ENCODE assay signal across 22 cellular contexts in the genomic region with DNA sequence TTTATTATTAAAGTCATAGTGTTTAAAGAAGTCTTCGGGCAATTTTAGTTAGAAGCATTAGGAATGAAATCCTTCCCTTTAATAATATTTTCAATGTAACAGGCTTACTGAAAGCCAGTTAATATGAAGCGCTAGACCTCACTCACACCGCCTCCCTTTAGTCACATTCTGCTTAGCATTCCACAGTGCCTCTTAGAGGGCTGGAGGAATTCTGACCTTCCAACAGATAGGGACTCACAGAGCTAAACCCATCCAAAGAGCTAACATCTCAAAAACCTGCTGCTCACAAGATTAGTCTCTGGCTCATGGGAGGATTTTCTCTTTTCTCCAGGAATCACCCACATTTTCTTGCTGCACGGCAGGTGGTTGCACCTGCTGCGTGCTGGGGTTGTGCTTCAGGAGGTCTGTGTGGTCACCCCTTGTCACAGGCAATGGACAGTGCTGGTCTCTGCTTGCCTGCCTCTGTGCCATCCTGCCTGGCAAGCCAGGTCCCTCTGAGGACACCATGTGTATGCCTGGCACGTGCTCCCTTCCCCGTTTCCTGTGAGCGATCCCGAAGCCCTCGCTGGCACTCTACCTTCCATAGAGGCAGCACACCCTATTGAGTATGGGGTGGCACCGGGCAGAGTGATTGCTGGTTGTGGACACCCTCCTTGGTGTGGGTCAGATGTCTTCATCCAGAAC.
"Had no signal": no experiment of that assay in that cellular context is flagged by ENCODE, and none has a peak within 500 bp of the region (broad histone marks: within the 10 kb centered on the region; RNA-seq: fewer than 3 reads in every experiment).

No MANE protein-coding gene starts in this region.

- H3K36me3 ChIP-seq: brain microvascular endothelial cell, neutrophil had no signal

- DNase-seq: activated B cell treated with CpG ODN at 0.5 μM for 24 hours; activated CD4-positive, alpha-beta T cell treated with anti-CD3 and anti-CD28 coated beads, Interleukin-2, amount 10 ng/mL, durations not matched to agents 24 days and 14 days; activated CD8-positive, alpha-beta T cell treated with anti-CD3 and anti-CD28 coated beads, Interleukin-2, amount 10 ng/mL, durations not matched to agents 7 days and 5 days; activated naive CD4-positive, alpha-beta T cell treated with anti-CD3 and anti-CD28 coated beads for 36 hours; activated naive CD8-positive, alpha-beta T cell treated with anti-CD3 and anti-CD28 coated beads, Interleukin-2, amount 50 U/mL, for 24 hours; activated T-cell treated with anti-CD3 and anti-CD28 coated beads, Interleukin-2, amount 50 U/mL, for 24 hours; aorta; brain microvascular endothelial cell; central memory CD4-positive, alpha-beta T cell; foreskin melanocyte; glutamatergic neuron; hippocampal formation; islet precursor cell; stimulated activated CD4-positive, alpha-beta T cell treated with anti-CD3 and anti-CD28 coated beads, Interleukin-1b, Interleukin-23, amount 100 ng/mL, for 48 hours; stimulated activated CD8-positive, alpha-beta memory T cell treated with anti-CD3 and anti-CD28 coated beads, Interleukin-4, amount 100 ng/mL, for 48 hours; stimulated activated naive CD4-positive, alpha-beta T cell treated with Interleukin-2 at 50 U/mL for 16 hours had no signal

- H3K27ac Mint-ChIP-seq: activated B cell treated with CpG ODN at 0.5 μM for 24 hours; activated CD4-positive, alpha-beta T cell treated with anti-CD3 and anti-CD28 coated beads, Interleukin-2, amount 10 ng/mL, durations not matched to agents 24 days and 14 days; activated CD8-positive, alpha-beta T cell treated with anti-CD3 and anti-CD28 coated beads, Interleukin-2, amount 10 ng/mL, durations not matched to agents 7 days and 5 days; activated naive CD4-positive, alpha-beta T cell treated with anti-CD3 and anti-CD28 coated beads for 36 hours; activated naive CD8-positive, alpha-beta T cell treated with anti-CD3 and anti-CD28 coated beads, Interleukin-2, amount 50 U/mL, for 24 hours; activated T-cell treated with anti-CD3 and anti-CD28 coated beads, Interleukin-2, amount 50 U/mL, for 24 hours; activated T-helper 2 cell treated with anti-CD3 and anti-CD28 coated beads, Interferon-gamma antibody, Interleukin-2, Interleukin-4, amounts not matched to agents 10 μg/mL and 5 μg/mL and 100 μg/mL, durations not matched to agents 14 hours and 24 hours and 36 hours; T-helper 2 cell treated with Interferon-gamma antibody and Interleukin-4, amounts not matched to agents 5 μg/mL and 100 μg/mL, for 36 hours; type B pancreatic cell had no signal

- H3K4me1 Mint-ChIP-seq: activated B cell treated with CpG ODN at 0.5 μM for 24 hours had no signal

- H3K36me3 Mint-ChIP-seq: type B pancreatic cell had no signal

- ATAC-seq: activated CD8-positive, alpha-beta T cell treated with anti-CD3 and anti-CD28 coated beads, Interleukin-2, amount 10 ng/mL, durations not matched to agents 7 days and 5 days; activated naive CD8-positive, alpha-beta T cell treated with anti-CD3 and anti-CD28 coated beads, Interleukin-2, amount 50 U/mL, for 24 hours had no signal

- H3K27me3 Mint-ChIP-seq: activated B cell treated with CpG ODN at 0.5 μM for 24 hours had no signal

- H3K4me3 Mint-ChIP-seq: activated B cell treated with CpG ODN at 0.5 μM for 24 hours; activated CD4-positive, alpha-beta T cell treated with anti-CD3 and anti-CD28 coated beads, Interleukin-2, amount 10 ng/mL, durations not matched to agents 24 days and 14 days; activated CD8-positive, alpha-beta T cell treated with anti-CD3 and anti-CD28 coated beads, Interleukin-2, amount 10 ng/mL, durations not matched to agents 7 days and 5 days; activated naive CD4-positive, alpha-beta T cell treated with anti-CD3 and anti-CD28 coated beads for 36 hours; activated naive CD8-positive, alpha-beta T cell treated with anti-CD3 and anti-CD28 coated beads, Interleukin-2, amount 50 U/mL, for 24 hours; activated T-cell treated with anti-CD3 and anti-CD28 coated beads, Interleukin-2, amount 50 U/mL, for 24 hours; T-helper 2 cell treated with Interferon-gamma antibody and Interleukin-4, amounts not matched to agents 5 μg/mL and 100 μg/mL, for 36 hours had no signal

- H3K9me3 Mint-ChIP-seq: activated B cell treated with CpG ODN at 0.5 μM for 24 hours; activated naive CD8-positive, alpha-beta T cell treated with anti-CD3 and anti-CD28 coated beads, Interleukin-2, amount 50 U/mL, for 24 hours; activated T-helper 2 cell treated with anti-CD3 and anti-CD28 coated beads, Interferon-gamma antibody, Interleukin-2, Interleukin-4, amounts not matched to agents 10 μg/mL and 5 μg/mL and 100 μg/mL, durations not matched to agents 14 hours and 24 hours and 36 hours; T-helper 2 cell treated with Interferon-gamma antibody and Interleukin-4, amounts not matched to agents 5 μg/mL and 100 μg/mL, for 36 hours had no signal

- H3K4me3 ChIP-seq: lung had no signal

- H3K27ac ChIP-seq: brain microvascular endothelial cell, neutrophil, parathyroid adenoma had no signal

- H3K27me3 ChIP-seq: brain microvascular endothelial cell, neutrophil had no signal

- H3K4me1 ChIP-seq: parathyroid adenoma had no signal

- H3K9me3 ChIP-seq: neutrophil had no signal
